32 cellular contexts compared by ENCODE assay signal in genomic region chr11:68253682-68254081, GRCh38.
"Had no signal": no experiment of that assay in that cellular context is flagged by ENCODE, and none has a peak within 500 bp of the region (broad histone marks: within the 10 kb centered on the region; RNA-seq: fewer than 3 reads in every experiment).

No MANE protein-coding gene starts in this region.

- H3K4me3 ChIP-seq: ascending aorta, breast epithelium, cardiac muscle cell, colonic mucosa, esophagus squamous epithelium, gastroesophageal sphincter had no signal

- H3K36me3 Mint-ChIP-seq: brain had no signal

- H3K4me1 ChIP-seq: breast epithelium had no signal

- ATAC-seq: activated CD4-positive, alpha-beta T cell treated with anti-CD3 and anti-CD28 coated beads for 36 hours; activated naive CD4-positive, alpha-beta T cell treated with anti-CD3 and anti-CD28 coated beads, Interleukin-2, amount 50 U/mL, for 72 hours; activated T-cell treated with anti-CD3 and anti-CD28 coated beads, Interleukin-2, amount 50 U/mL, for 72 hours; gastroesophageal sphincter; T-helper 17 cell had no signal

- H3K27ac Mint-ChIP-seq: activated CD4-positive, alpha-beta memory T cell treated with anti-CD3 and anti-CD28 coated beads, Interleukin-2, amount 10 ng/mL, durations not matched to agents 7 days and 5 days; activated CD4-positive, alpha-beta T cell treated with anti-CD3 and anti-CD28 coated beads for 36 hours; activated CD4-positive, alpha-beta T cell treated with anti-CD3 and anti-CD28 coated beads, Interleukin-2, amount 10 ng/mL, durations not matched to agents 24 days and 14 days; activated naive CD4-positive, alpha-beta T cell treated with anti-CD3 and anti-CD28 coated beads, Interleukin-2, amount 10 ng/mL, durations not matched to agents 7 days and 5 days; activated naive CD8-positive, alpha-beta T cell treated with anti-CD3 and anti-CD28 coated beads, Interleukin-2, amount 10 ng/mL, durations not matched to agents 7 days and 5 days; activated T-cell treated with anti-CD3 and anti-CD28 coated beads, Interleukin-2, amount 50 U/mL, for 24 hours; activated T-cell treated with anti-CD3 and anti-CD28 coated beads, Interleukin-2, amount 50 U/mL, for 72 hours; brain; T-helper 17 cell; T-helper 2 cell treated with Interferon-gamma antibody and Interleukin-4, amounts not matched to agents 5 μg/mL and 100 μg/mL, for 36 hours had no signal

- H3K27ac ChIP-seq: ascending aorta, breast epithelium, cardiac muscle cell, colonic mucosa, epithelial cell of prostate, esophagus squamous epithelium, gastroesophageal sphincter, WERI-Rb-1 had no signal

- DNase-seq: activated CD4-positive, alpha-beta memory T cell treated with anti-CD3 and anti-CD28 coated beads, Interleukin-2, amount 10 ng/mL, durations not matched to agents 7 days and 5 days; activated CD4-positive, alpha-beta T cell treated with anti-CD3 and anti-CD28 coated beads for 36 hours; activated CD4-positive, alpha-beta T cell treated with anti-CD3 and anti-CD28 coated beads, Interleukin-2, amount 10 ng/mL, durations not matched to agents 24 days and 14 days; activated CD4-positive, CD25-positive, alpha-beta regulatory T cell; activated CD4-positive, CD25-positive, alpha-beta regulatory T cell treated with anti-CD3 and anti-CD28 coated beads, Interleukin-2, amount 50 U/mL, for 72 hours; activated gamma-delta T cell; activated naive CD4-positive, alpha-beta T cell; activated naive CD4-positive, alpha-beta T cell treated with anti-CD3 and anti-CD28 coated beads, Interleukin-2, amount 10 ng/mL, durations not matched to agents 7 days and 5 days; activated naive CD8-positive, alpha-beta T cell treated with anti-CD3 and anti-CD28 coated beads, Interleukin-2, amount 10 ng/mL, durations not matched to agents 7 days and 5 days; activated T-cell treated with anti-CD3 and anti-CD28 coated beads for 4 hours; activated T-cell treated with anti-CD3 and anti-CD28 coated beads, Interleukin-2, amount 50 U/mL, for 24 hours; activated T-cell treated with anti-CD3 and anti-CD28 coated beads, Interleukin-2, amount 50 U/mL, for 72 hours; central memory CD4-positive, alpha-beta T cell; cerebellar nuclear complex; colonic mucosa; effector CD8-positive, alpha-beta T cell; esophagus squamous epithelium; foreskin melanocyte; T-helper 1 cell; T-helper 17 cell; T1000; WERI-Rb-1 had no signal

- H3K27me3 ChIP-seq: ascending aorta, breast epithelium, cardiac muscle cell, colonic mucosa, esophagus squamous epithelium, gastroesophageal sphincter had no signal

- FAIRE-seq: endometrium, endothelial cell of umbilical vein had no signal

- H3K4me3 Mint-ChIP-seq: activated CD4-positive, alpha-beta memory T cell treated with anti-CD3 and anti-CD28 coated beads, Interleukin-2, amount 10 ng/mL, durations not matched to agents 7 days and 5 days; activated CD4-positive, alpha-beta T cell treated with anti-CD3 and anti-CD28 coated beads for 36 hours; activated CD4-positive, alpha-beta T cell treated with anti-CD3 and anti-CD28 coated beads, Interleukin-2, amount 10 ng/mL, durations not matched to agents 24 days and 14 days; activated naive CD4-positive, alpha-beta T cell treated with anti-CD3 and anti-CD28 coated beads, Interleukin-2, amount 10 ng/mL, durations not matched to agents 7 days and 5 days; activated naive CD8-positive, alpha-beta T cell treated with anti-CD3 and anti-CD28 coated beads, Interleukin-2, amount 10 ng/mL, durations not matched to agents 7 days and 5 days; activated T-cell treated with anti-CD3 and anti-CD28 coated beads, Interleukin-2, amount 50 U/mL, for 24 hours; activated T-cell treated with anti-CD3 and anti-CD28 coated beads, Interleukin-2, amount 50 U/mL, for 72 hours; brain; T-helper 17 cell; T-helper 2 cell treated with Interferon-gamma antibody and Interleukin-4, amounts not matched to agents 5 μg/mL and 100 μg/mL, for 36 hours had no signal

- H3K36me3 ChIP-seq: ascending aorta, breast epithelium, cardiac muscle cell, colonic mucosa, esophagus squamous epithelium, gastroesophageal sphincter, WERI-Rb-1 had no signal

- H3K9me3 ChIP-seq: ascending aorta, breast epithelium, colonic mucosa, esophagus squamous epithelium, gastroesophageal sphincter had no signal
